ENCODE assay signal across 8 cellular contexts in the genomic region with DNA sequence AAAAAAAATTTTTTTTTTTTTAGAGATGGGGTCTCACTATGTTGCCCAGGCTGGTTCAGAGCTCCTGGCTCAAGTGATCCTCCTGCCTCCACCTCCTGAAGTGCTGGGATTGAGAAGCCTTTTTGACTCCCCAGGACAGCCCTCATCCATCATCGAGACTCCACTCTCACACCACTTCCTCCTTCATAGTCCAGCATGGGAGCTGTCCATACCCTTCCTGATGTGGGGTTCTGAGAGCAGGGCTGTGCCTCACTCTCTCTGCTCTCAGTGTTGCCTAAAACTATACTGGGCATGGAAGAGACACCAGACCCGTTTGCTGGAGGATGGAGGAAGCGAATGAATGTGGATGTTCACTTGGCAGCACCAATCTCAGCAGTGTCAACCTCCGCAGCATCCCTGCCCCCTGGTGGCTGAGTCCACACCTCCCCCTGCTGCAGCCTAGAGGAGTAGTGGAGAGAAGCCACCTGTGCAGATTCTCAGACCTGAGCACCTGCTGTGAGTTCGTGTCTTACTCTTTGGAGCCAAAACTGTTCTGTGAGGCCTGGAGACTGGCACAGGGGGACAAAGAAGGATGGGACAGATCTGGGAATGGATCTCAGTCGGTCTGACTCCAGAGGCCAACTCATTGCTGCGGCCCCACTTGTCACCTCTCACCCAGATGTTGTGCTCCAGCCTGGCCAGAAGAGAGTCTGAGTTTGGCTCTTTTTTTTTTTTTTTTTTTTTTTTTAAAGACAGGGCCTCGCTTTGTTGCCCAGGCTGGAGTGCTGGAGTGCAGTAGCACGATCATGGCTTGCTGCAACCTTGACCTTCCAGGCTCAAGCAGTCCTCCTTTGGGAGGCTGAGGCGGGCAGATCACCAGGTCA. TPM values are rescaled to one million over a fixed set of nuclear protein-coding genes. Genes with fewer than 3 reads are reported as not detected.
DNase-seq lines count a peak whose midpoint lies in the region; ATAC-seq and TF ChIP-seq lines count a peak whose summit lies in the region.

No MANE protein-coding gene starts in this region.

- H3K36me3 Mint-ChIP-seq in CD14-positive monocyte, result no peaks in the 10 kb centered on the region
- H3K36me3 Mint-ChIP-seq in memory B cell, result no peaks in the 10 kb centered on the region

- peak; percentile 72 for DNase-seq in CD14-positive monocyte (ENCODE audit: low spot score)
- DNase-seq in NCI-H2196 (lab: John Stamatoyannopoulos, UW; ENCODE audit: unreplicated experiment), result peak; percentile 70
- DNase-seq in activated CD4-positive, CD25-positive, alpha-beta regulatory T cell (lab: John Stamatoyannopoulos, UW), result peak in 3 of 4 experiments; percentile 12 to 61 (median 27)
- peak; percentile 37 for DNase-seq in dedifferentiated amniotic fluid mesenchymal stem cell (ENCODE audit: extremely low spot score)
- peak; percentile 55 to 76 for DNase-seq in memory B cell (ENCODE audit: low spot score in 2 of 2)
- DNase-seq in stimulated activated CD8-positive, alpha-beta memory T cell treated with anti-CD3 and anti-CD28 coated beads, Interleukin-7, amount 100 ng/mL, for 4 hours (ENCODE audit: low read depth in 2 of 2), result peak; percentile 17 to 45
- no peak for DNase-seq in middle frontal gyrus (ENCODE audit: extremely low spot score, low spot score)

- H3K27ac Mint-ChIP-seq in CD14-positive monocyte (peak overlapping the region in 2 of 7 donors; percentile 10 to 66), memory B cell (no peak overlapping the region)

- H3K9me3 Mint-ChIP-seq in CD14-positive monocyte, result peaks cover 0 to 4% (median 0%) of the 10 kb centered on the region in 7 donors
- H3K9me3 Mint-ChIP-seq in memory B cell, result no peaks in the 10 kb centered on the region

- intact Hi-C loops in CD14-positive monocyte (cut with micrococcal nuclease), result no loop called here

- H3K4me3 Mint-ChIP-seq in CD14-positive monocyte (peak overlapping the region in 1 of 2 donors; percentile 22), memory B cell (no peak overlapping the region)

- H3K4me1 Mint-ChIP-seq in CD14-positive monocyte (peaks cover 20% of the 10 kb centered on the region), memory B cell (peaks cover 4% of the 10 kb centered on the region)

- ATAC-seq in GM21737 (IDR thresholded peaks at IDR 0.05; ENCODE audit: unreplicated experiment), result peak; percentile 54
- peak; percentile 99 for ATAC-seq in memory B cell (ENCODE audit: low read depth)

- H3K27me3 Mint-ChIP-seq in CD14-positive monocyte (ENCODE audit: low read depth in 3 of 3) (peaks cover 8 to 33% (median 22%) of the 10 kb centered on the region in 3 donors), memory B cell (peaks cover 21% of the 10 kb centered on the region)

- TF ChIP-seq CTCF in CD14-positive monocyte (IDR thresholded peaks at IDR 0.05), result peak; percentile 83

RNA-seq across cellular contexts. Expression of gene TINAGL1, which starts 17.7 kb away (rescaled TPM):
- not detected for polyA plus RNA-seq in CD14-positive monocyte

RNA-seq across cellular contexts. Expression of gene HCRTR1, which starts 23.5 kb away (rescaled TPM):
- polyA plus RNA-seq in CD14-positive monocyte, result not detected

RNA-seq across cellular contexts. Expression of gene PEF1, which starts 50.7 kb away (rescaled TPM):
- polyA plus RNA-seq in CD14-positive monocyte, result 10 to 100 TPM; 70.7 to 81.7 TPM
